Comparison of ENCODE assay signal across 10 cellular contexts in the genomic region with DNA sequence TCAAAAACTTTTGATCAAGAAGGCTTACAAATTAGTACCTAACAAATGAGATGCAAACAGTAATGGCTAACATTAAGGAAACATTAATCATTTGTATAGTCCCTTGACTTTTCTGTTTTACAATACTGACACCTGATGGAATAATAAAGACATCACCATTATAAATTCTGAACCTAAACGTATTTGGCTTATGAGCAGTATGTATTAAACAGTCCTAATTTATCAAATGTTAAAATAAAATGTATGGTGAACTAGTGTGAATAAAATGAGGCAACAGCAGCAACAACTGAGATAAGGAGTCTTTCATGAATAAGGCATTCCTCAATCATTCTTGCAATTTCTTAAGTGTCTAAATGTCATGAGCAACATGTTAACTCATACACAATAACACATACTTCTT. TPM values are rescaled to one million over a fixed set of nuclear protein-coding genes. Genes with fewer than 3 reads are reported as not detected.
DNase-seq lines count a peak whose midpoint lies in the region; ATAC-seq, FAIRE-seq and TF ChIP-seq lines count a peak whose summit lies in the region.
"Had no signal": no experiment of that assay in that cellular context is flagged by ENCODE, and none has a peak within 500 bp of the region (broad histone marks: within the 10 kb centered on the region; RNA-seq: fewer than 3 reads in every experiment).

No MANE protein-coding gene starts in this region.

- peaks cover 12% of the 10 kb centered on the region for H3K4me1 Mint-ChIP-seq in brain
- peaks cover 13 to 18% of the 10 kb centered on the region in 2 donors for H3K4me1 Mint-ChIP-seq in effector memory CD8-positive, alpha-beta T cell (ENCODE audit: low read depth in 2 of 2)

- DNase-seq in A549 (ENCODE audit: low read depth in 1 of 2, low spot score in 1 of 2) (peak; percentile 11 to 25), left lung (no peak), NCI-H187 treated with DMSO at 0.1 percent for 48 hours (lab: John Stamatoyannopoulos, UW) (no peak), SHP77 (lab: John Stamatoyannopoulos, UW) (no peak)
- no peak for DNase-seq in effector memory CD8-positive, alpha-beta T cell
- no peak for DNase-seq in activated effector memory CD4-positive, alpha-beta T cell treated with anti-CD3 and anti-CD28 coated beads, Interleukin-2, amount 50 U/mL, for 16 hours
- DNase-seq: activated T-cell treated with anti-CD3 and anti-CD28 coated beads, Interleukin-2, amount 50 U/mL, for 1 hour; naive B cell had no signal

- intact Hi-C loops in left lung (cut with DNase I): loop anchor here in 1 of 2 donors (10.0 kb wide), 1 partner anchor 703 kb away; no protein-coding TSS in a partner anchor

- H3K9me3 ChIP-seq in A549 (no peaks in the 10 kb centered on the region), left lung (no peaks in the 10 kb centered on the region)

- peak overlapping the region; percentile 92 for H3K4me2 ChIP-seq in A549

- H3K4me1 ChIP-seq in A549 (peaks cover 53% of the 10 kb centered on the region), left lung (peaks cover 13 to 55% of the 10 kb centered on the region in 2 donors)

- H3K36me3 Mint-ChIP-seq in brain: peaks cover 39% of the 10 kb centered on the region
- peaks cover 42% of the 10 kb centered on the region for H3K36me3 Mint-ChIP-seq in effector memory CD8-positive, alpha-beta T cell (ENCODE audit: insufficient read depth)

- 17% methylated on average over 1 of the region's 1 CpG for WGBS in A549 (ENCODE audit: missing lambda C conversion rate)

- H3K9me3 Mint-ChIP-seq in brain: no peaks in the 10 kb centered on the region
- no peaks in the 10 kb centered on the region for H3K9me3 Mint-ChIP-seq in effector memory CD8-positive, alpha-beta T cell
- H3K9me3 Mint-ChIP-seq: naive B cell had no signal

- H3K4me3 Mint-ChIP-seq in brain: peak overlapping the region in 2 of 5 experiments; percentile 68 to 76
- H3K4me3 Mint-ChIP-seq in effector memory CD8-positive, alpha-beta T cell: no peak overlapping the region
- H3K4me3 Mint-ChIP-seq: naive B cell had no signal

- no peak for FAIRE-seq in A549 (lab: Jason Lieb, UNC)

- 0 out of 3 replicates have a peak overlapping the region, but pooled peaks have one; percentile 22 for H3K4me3 ChIP-seq in A549
- no peak overlapping the region for H3K4me3 ChIP-seq in left lung

- TF ChIP-seq CTCF in A549 (IDR thresholded peaks at IDR 0.05) (peak; percentile 52), brain (conservative IDR thresholded peaks at IDR 0.05) (peak; percentile 58 to 61), left lung (IDR thresholded peaks at IDR 0.05) (peak in 1 of 2 donors; percentile 16)

- POLR2A ChIA-PET in A549 (lab: Yijun Ruan, JAX): no interaction called here

- TF ChIP-seq EP300 in A549 (IDR thresholded peaks at IDR 0.05) (no peak), Ishikawa (IDR thresholded peaks at IDR 0.05; ENCODE audit: borderline replicate concordance) (no peak)

- CTCF ChIA-PET in A549 (lab: Yijun Ruan, JAX): interaction anchor here (0.8 to 5.6 kb wide), 5 partner anchors 9 to 705 kb away, joined by 3 to 28 read pairs (median 7); no protein-coding TSS in a partner anchor

- TF ChIP-seq RAD21 in A549 (conservative IDR thresholded peaks at IDR 0.05 in 1 of 2, IDR thresholded peaks at IDR 0.05 in 1 of 2) (peak; percentile 44 to 74), Ishikawa (IDR thresholded peaks at IDR 0.05; ENCODE audit: low read depth) (peak; percentile 6; the same call in 1 of the 2 replicates)

- no peaks in the 10 kb centered on the region for H3K27me3 ChIP-seq in left lung

- H3K27ac Mint-ChIP-seq in brain: peak overlapping the region in 2 of 5 experiments; percentile 7 to 20
- H3K27ac Mint-ChIP-seq in effector memory CD8-positive, alpha-beta T cell: peak overlapping the region in 1 of 2 donors; percentile 42

- H3K27me3 Mint-ChIP-seq in brain: no peaks in the 10 kb centered on the region
- no peaks in the 10 kb centered on the region for H3K27me3 Mint-ChIP-seq in effector memory CD8-positive, alpha-beta T cell
- H3K27me3 Mint-ChIP-seq: naive B cell had no signal

- H3K36me3 ChIP-seq in left lung: peaks cover 0 to 40% of the 10 kb centered on the region in 2 donors

- ATAC-seq in A549: peak; percentile 47 to 62; a peak in 2 of 6 replicates
- peak; percentile 74 for ATAC-seq in left lung
- ATAC-seq in effector memory CD8-positive, alpha-beta T cell (replicated peaks): no peak

- TF ChIP-seq POLR2A in A549 (IDR thresholded peaks at IDR 0.05; ENCODE audit: low read length): no peak

- H3K27ac ChIP-seq in A549 (peak overlapping the region in 1 of 2 experiments; percentile 64; a peak in 4 of 6 replicates), left lung (peak overlapping the region; percentile 59 to 79)

TF ChIP-seq in A549, 52 proteins besides CTCF, POLR2A, EP300 and RAD21:
- TF ChIP-seq SMC3 (IDR thresholded peaks at IDR 0.05) (peak; percentile 33; the same call in 1 of the 3 replicates), EHF (CRISPR knock-in tag; IDR thresholded peaks at IDR 0.05) (no peak)
- TF ChIP-seq, protein P1, sequence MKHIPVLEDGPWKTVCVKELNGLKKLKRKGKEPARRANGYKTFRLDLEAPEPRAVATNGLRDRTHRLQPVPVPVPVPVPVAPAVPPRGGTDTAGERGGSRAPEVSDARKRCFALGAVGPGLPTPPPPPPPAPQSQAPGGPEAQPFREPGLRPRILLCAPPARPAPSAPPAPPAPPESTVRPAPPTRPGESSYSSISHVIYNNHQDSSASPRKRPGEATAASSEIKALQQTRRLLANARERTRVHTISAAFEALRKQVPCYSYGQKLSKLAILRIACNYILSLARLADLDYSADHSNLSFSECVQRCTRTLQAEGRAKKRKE (CRISPR knock-in tag; IDR thresholded peaks at IDR 0.05; ENCODE audit: low read depth): no peak

TF ChIP-seq in Ishikawa, 13 proteins besides CTCF, POLR2A, EP300 and RAD21:
- TF ChIP-seq NFIC (IDR thresholded peaks at IDR 0.05): no peak
- TF ChIP-seq, protein P2, sequence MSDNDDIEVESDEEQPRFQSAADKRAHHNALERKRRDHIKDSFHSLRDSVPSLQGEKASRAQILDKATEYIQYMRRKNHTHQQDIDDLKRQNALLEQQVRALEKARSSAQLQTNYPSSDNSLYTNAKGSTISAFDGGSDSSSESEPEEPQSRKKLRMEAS (IDR thresholded peaks at IDR 0.05): no peak
- TF ChIP-seq, protein P3, sequence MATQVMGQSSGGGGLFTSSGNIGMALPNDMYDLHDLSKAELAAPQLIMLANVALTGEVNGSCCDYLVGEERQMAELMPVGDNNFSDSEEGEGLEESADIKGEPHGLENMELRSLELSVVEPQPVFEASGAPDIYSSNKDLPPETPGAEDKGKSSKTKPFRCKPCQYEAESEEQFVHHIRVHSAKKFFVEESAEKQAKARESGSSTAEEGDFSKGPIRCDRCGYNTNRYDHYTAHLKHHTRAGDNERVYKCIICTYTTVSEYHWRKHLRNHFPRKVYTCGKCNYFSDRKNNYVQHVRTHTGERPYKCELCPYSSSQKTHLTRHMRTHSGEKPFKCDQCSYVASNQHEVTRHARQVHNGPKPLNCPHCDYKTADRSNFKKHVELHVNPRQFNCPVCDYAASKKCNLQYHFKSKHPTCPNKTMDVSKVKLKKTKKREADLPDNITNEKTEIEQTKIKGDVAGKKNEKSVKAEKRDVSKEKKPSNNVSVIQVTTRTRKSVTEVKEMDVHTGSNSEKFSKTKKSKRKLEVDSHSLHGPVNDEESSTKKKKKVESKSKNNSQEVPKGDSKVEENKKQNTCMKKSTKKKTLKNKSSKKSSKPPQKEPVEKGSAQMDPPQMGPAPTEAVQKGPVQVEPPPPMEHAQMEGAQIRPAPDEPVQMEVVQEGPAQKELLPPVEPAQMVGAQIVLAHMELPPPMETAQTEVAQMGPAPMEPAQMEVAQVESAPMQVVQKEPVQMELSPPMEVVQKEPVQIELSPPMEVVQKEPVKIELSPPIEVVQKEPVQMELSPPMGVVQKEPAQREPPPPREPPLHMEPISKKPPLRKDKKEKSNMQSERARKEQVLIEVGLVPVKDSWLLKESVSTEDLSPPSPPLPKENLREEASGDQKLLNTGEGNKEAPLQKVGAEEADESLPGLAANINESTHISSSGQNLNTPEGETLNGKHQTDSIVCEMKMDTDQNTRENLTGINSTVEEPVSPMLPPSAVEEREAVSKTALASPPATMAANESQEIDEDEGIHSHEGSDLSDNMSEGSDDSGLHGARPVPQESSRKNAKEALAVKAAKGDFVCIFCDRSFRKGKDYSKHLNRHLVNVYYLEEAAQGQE (IDR thresholded peaks at IDR 0.05; ENCODE audit: low read depth): no peak
- no peak for TF ChIP-seq CREB1 (IDR thresholded peaks at IDR 0.05; ENCODE audit: low read depth)
- no peak for TF ChIP-seq TEAD4 (IDR thresholded peaks at IDR 0.05)
- no peak for TF ChIP-seq TCF12 (IDR thresholded peaks at IDR 0.05; ENCODE audit: low read depth)
- TF ChIP-seq YY1 (IDR thresholded peaks at IDR 0.05; ENCODE audit: low read depth): no peak
- TF ChIP-seq ZBTB7A (IDR thresholded peaks at IDR 0.05; ENCODE audit: low read depth): no peak
- TF ChIP-seq, protein P4, sequence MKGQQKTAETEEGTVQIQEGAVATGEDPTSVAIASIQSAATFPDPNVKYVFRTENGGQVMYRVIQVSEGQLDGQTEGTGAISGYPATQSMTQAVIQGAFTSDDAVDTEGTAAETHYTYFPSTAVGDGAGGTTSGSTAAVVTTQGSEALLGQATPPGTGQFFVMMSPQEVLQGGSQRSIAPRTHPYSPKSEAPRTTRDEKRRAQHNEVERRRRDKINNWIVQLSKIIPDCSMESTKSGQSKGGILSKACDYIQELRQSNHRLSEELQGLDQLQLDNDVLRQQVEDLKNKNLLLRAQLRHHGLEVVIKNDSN (IDR thresholded peaks at IDR 0.05): no peak
- no peak for TF ChIP-seq FOXM1 (IDR thresholded peaks at IDR 0.05; ENCODE audit: borderline replicate concordance, low read depth)
- no peak for TF ChIP-seq TAF1 (IDR thresholded peaks at IDR 0.05; ENCODE audit: low read depth)
- TF ChIP-seq EGR1 (IDR thresholded peaks at IDR 0.05): no peak
- no peak for TF ChIP-seq CEBPB (IDR thresholded peaks at IDR 0.05)

RNA-seq across cellular contexts. Expression of a gene that starts 6.0 kb away (rescaled TPM):
- 62.2 and 94.8 TPM in 2 replicates for polyA plus RNA-seq in A549 (2011; rRNA removed)
- polyA plus RNA-seq in A549 (2012; cell fraction: cytosol; rRNA removed): 31.3 and 35.5 TPM in 2 replicates
- polyA plus RNA-seq in A549 (2012; cell fraction: nucleus; rRNA removed): 24.8 and 38.6 TPM in 2 replicates
- 71.2 to 81.2 TPM (median 78.0 TPM) in 3 replicates for polyA plus RNA-seq in A549 (2017; fragmentation: RNase III; extraction: RNeasy Plus Mini Kit Qiagen cat#74134 plus additional on column Dnase treatment)
- 42.9 and 56.2 TPM in 2 replicates for polyA minus RNA-seq in A549 (2011; rRNA and poly(A)+ RNA removed)
- 16.3 TPM for polyA plus RNA-seq in brain (ENCODE audit: insufficient read depth, low read depth, low replicate concordance)
- 10 to 100 TPM; 32.7 to 44.9 TPM for total RNA-seq in left lung

Comparison
In these comparisons a context has a peak if more than half of its experiments do, and no peak if none do; other contexts are left out.
1. DNase-seq: peak in A549 (2 of 2); none in left lung (0 of 2), NCI-H187 treated with DMSO at 0.1 percent for 48 hours (single experiment), SHP77 (0 of 2), effector memory CD8-positive, alpha-beta T cell (0 of 3) and activated effector memory CD4-positive, alpha-beta T cell treated with anti-CD3 and anti-CD28 coated beads, Interleukin-2, amount 50 U/mL, for 16 hours (single experiment).